In genomic region chr19:18239303-18239702, GRCh38 we compare ENCODE assay signal across 1 cellular context.
TF ChIP-seq lines count a peak whose summit lies in the region.

No MANE protein-coding gene starts in this region.

TF ChIP-seq in HepG2, 621 proteins besides CTCF, POLR2A, EP300 and RAD21 (continues in another document):
- TF ChIP-seq BCLAF1 (IDR thresholded peaks at IDR 0.05) (no peak), ELF3 (CRISPR knock-in tag; IDR thresholded peaks at IDR 0.05) (no peak), MIER2 (CRISPR knock-in tag; IDR thresholded peaks at IDR 0.05) (peak; percentile 93), ZNF512B (CRISPR knock-in tag; IDR thresholded peaks at IDR 0.05; ENCODE audit: borderline replicate concordance) (no peak), SALL1 (CRISPR knock-in tag; IDR thresholded peaks at IDR 0.05) (peak; percentile 29; the same call in 1 of the 2 replicates), LCORL (IDR thresholded peaks at IDR 0.05) (no peak), LCORL (CRISPR knock-in tag; IDR thresholded peaks at IDR 0.05) (no peak), SOX13 (IDR thresholded peaks at IDR 0.05) (no peak), SOX13 (CRISPR knock-in tag; conservative IDR thresholded peaks at IDR 0.05 in 1 of 2, IDR thresholded peaks at IDR 0.05 in 1 of 2) (peak in 1 of 2 experiments; percentile 46; a peak in 2 of 4 replicates), REST (IDR thresholded peaks at IDR 0.05; ENCODE audit: borderline replicate concordance in 1 of 2, low read depth in 1 of 2, low read length in 2 of 2) (peak; percentile 76 to 94), ZNF768 (CRISPR knock-in tag; IDR thresholded peaks at IDR 0.05) (0 out of 2 replicates have a peak, but pooled peaks have one; percentile 28), MNT (IDR thresholded peaks at IDR 0.05) (peak; percentile 39), MXD4 (CRISPR knock-in tag; IDR thresholded peaks at IDR 0.05) (peak; percentile 69; the same call in 1 of the 2 replicates), ZNF570 (CRISPR knock-in tag; IDR thresholded peaks at IDR 0.05; ENCODE audit: borderline replicate concordance) (no peak), THAP9 (CRISPR knock-in tag; IDR thresholded peaks at IDR 0.05; ENCODE audit: borderline replicate concordance) (no peak), ZSCAN22 (CRISPR knock-in tag; IDR thresholded peaks at IDR 0.05) (no peak), KLF16 (CRISPR knock-in tag; IDR thresholded peaks at IDR 0.05) (0 out of 4 replicates have a peak, but pooled peaks of 1 of the 2 experiments have one; percentile 30), ZBED4 (CRISPR knock-in tag; IDR thresholded peaks at IDR 0.05; ENCODE audit: borderline replicate concordance) (no peak), PAWR (CRISPR knock-in tag; IDR thresholded peaks at IDR 0.05; ENCODE audit: borderline replicate concordance) (no peak), MXD3 (CRISPR knock-in tag; IDR thresholded peaks at IDR 0.05) (0 out of 2 replicates have a peak, but pooled peaks have one; percentile 39), HNRNPLL (IDR thresholded peaks at IDR 0.05; ENCODE audit: low read depth, low read length, poor library complexity, severe bottlenecking) (no peak), ZNF143 (CRISPR knock-in tag; IDR thresholded peaks at IDR 0.05) (no peak), ZSCAN9 (CRISPR knock-in tag; IDR thresholded peaks at IDR 0.05; ENCODE audit: borderline replicate concordance) (0 out of 2 replicates have a peak, but pooled peaks have one; percentile 32), KLF15 (CRISPR knock-in tag; IDR thresholded peaks at IDR 0.05; ENCODE audit: borderline replicate concordance) (no peak), SOX5 (CRISPR knock-in tag; IDR thresholded peaks at IDR 0.05; ENCODE audit: borderline replicate concordance) (peak; percentile 64; the same call in 1 of the 2 replicates), FOXK1 (CRISPR knock-in tag; IDR thresholded peaks at IDR 0.05; ENCODE audit: borderline replicate concordance, low read depth) (peak; percentile 25; the same call in 1 of the 2 replicates), ZNF367 (CRISPR knock-in tag; IDR thresholded peaks at IDR 0.05; ENCODE audit: borderline replicate concordance) (no peak), TSC22D2 (CRISPR knock-in tag; IDR thresholded peaks at IDR 0.05; ENCODE audit: borderline replicate concordance) (no peak), JUND (CRISPR knock-in tag; IDR thresholded peaks at IDR 0.05) (no peak), ZNF530 (CRISPR knock-in tag; IDR thresholded peaks at IDR 0.05; ENCODE audit: low read depth) (no peak), ZNF547 (CRISPR knock-in tag; IDR thresholded peaks at IDR 0.05) (no peak), ARID5B (CRISPR knock-in tag; IDR thresholded peaks at IDR 0.05) (peak; percentile 9; the same call in 1 of the 2 replicates), NR2C2 (CRISPR knock-in tag; IDR thresholded peaks at IDR 0.05; ENCODE audit: borderline replicate concordance) (no peak), KDM6A (CRISPR knock-in tag; IDR thresholded peaks at IDR 0.05; ENCODE audit: low read depth) (no peak), KLF12 (CRISPR knock-in tag; IDR thresholded peaks at IDR 0.05; ENCODE audit: borderline replicate concordance) (no peak), ZBTB7B (CRISPR knock-in tag; IDR thresholded peaks at IDR 0.05) (no peak), SAP130 (CRISPR knock-in tag; IDR thresholded peaks at IDR 0.05; ENCODE audit: low read depth) (peak; percentile 62)
